13 cellular contexts compared by ENCODE assay signal in the genomic region with DNA sequence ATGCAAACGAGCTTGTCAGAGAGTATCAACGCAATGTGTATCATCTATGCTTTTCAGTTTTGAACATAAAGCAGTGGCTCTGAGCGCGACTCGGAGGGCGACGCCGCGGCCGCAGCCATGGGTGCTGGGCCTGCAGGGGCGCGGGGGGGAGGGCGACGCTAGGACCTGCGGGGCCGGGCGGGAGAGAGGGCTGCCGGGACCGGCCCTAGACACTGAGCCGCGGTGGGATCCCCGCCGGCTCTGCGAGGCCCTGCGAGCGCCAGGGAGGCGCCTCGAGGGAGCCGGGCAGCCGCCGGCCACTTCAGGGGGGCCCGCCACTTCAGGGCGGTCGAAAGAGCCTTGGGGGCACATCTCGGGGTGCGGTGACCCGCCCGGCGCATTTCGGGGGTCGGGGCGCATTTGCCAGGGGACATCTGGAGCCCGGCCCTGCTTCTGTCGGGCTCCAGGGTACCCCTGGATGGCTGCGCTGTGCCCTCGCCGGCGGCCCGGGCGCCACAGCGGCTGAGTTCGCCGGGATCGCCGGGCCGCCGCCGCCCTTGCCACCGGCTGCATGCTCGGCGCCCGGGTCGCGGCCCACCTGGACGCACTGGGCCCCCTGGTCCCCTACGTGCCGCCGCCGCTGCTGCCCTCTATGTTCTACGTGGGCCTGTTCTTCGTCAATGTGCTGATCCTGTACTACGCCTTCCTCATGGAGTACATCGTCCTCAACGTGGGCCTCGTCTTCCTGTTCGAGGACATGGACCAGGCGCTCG. TPM values are rescaled to one million over a fixed set of nuclear protein-coding genes. Genes with fewer than 3 reads are reported as not detected.
A peak's percentile ranks its signal among the peaks of the same experiment; 100 is the strongest.
DNase-seq lines count a peak whose midpoint lies in the region; ATAC-seq and TF ChIP-seq lines count a peak whose summit lies in the region.
"Not testable (repeated sequence)": the region's sequence is repeated elsewhere in the genome, so short reads cannot be mapped to it uniquely, and the experiment has no call there.
"Had no signal": no experiment of that assay in that cellular context is flagged by ENCODE, and none has a peak within 500 bp of the region (broad histone marks: within the 10 kb centered on the region; RNA-seq: fewer than 3 reads in every experiment).

No MANE protein-coding gene starts in this region.

- H3K27ac Mint-ChIP-seq in GM23338; activated T-helper 17 cell treated with anti-CD3 and anti-CD28 coated beads, Interleukin-2, amount 50 U/mL, for 72 hours; effector memory CD8-positive, alpha-beta T cell; stimulated activated memory B cell treated with anti-CD40 and anti-IgM and Interleukin-4, amounts not matched to agents 10 μg/mL and 1 μg/mL and 100 μg/mL, for 72 hours: not testable (repeated sequence)

- DNase-seq in GM23338 (ENCODE audit: low spot score) (peak; percentile 43), RWPE2 (ENCODE audit: low spot score) (peak; percentile 29), right cardiac atrium (peak; percentile 8 to 64 (median 64))
- DNase-seq in effector memory CD8-positive, alpha-beta T cell; lower lobe of right lung: not testable (repeated sequence)

- H3K36me3 ChIP-seq in GM23338 (ENCODE audit: insufficient read depth); RWPE2 (ENCODE audit: low read depth); lower lobe of right lung: not testable (repeated sequence)

- H2AFZ ChIP-seq in GM23338, result not testable (repeated sequence)

- peak overlapping the region; percentile 67; the same call in 1 of the 2 replicates for H3K4me2 ChIP-seq in GM23338

- H3K9me3 ChIP-seq in RWPE2 (ENCODE audit: severe bottlenecking); right cardiac atrium (ENCODE audit: control insufficient read depth, low read length); lower lobe of right lung: not testable (repeated sequence)

- not testable (repeated sequence) for H3K36me3 Mint-ChIP-seq in GM23338 (ENCODE audit: low read depth); activated T-helper 17 cell treated with anti-CD3 and anti-CD28 coated beads, Interleukin-2, amount 50 U/mL, for 72 hours (ENCODE audit: low read depth); effector memory CD8-positive, alpha-beta T cell (ENCODE audit: insufficient read depth); stimulated activated memory B cell treated with anti-CD40 and anti-IgM and Interleukin-4, amounts not matched to agents 10 μg/mL and 1 μg/mL and 100 μg/mL, for 72 hours

- H3K4me1 ChIP-seq in GM23338 (ENCODE audit: insufficient read depth); RWPE2 (ENCODE audit: insufficient read depth, poor library complexity, severe bottlenecking); right cardiac atrium (ENCODE audit: control insufficient read depth, insufficient read depth, low read length); lower lobe of right lung: not testable (repeated sequence)

- WGBS in right cardiac atrium, result 5% methylated on average over 43 of the region's 78 CpGs

- ATAC-seq in GM23338 (peak; percentile 84), RWPE2 (ENCODE audit: low read depth) (peak; percentile 53), right cardiac atrium (peak; percentile 82 to 89), lower lobe of right lung (peak; percentile 57 to 62)
- ATAC-seq in activated T-helper 17 cell treated with anti-CD3 and anti-CD28 coated beads, Interleukin-2, amount 50 U/mL, for 72 hours (replicated peaks), result peak; percentile 32
- ATAC-seq in effector memory CD8-positive, alpha-beta T cell (replicated peaks), result peak; percentile 26
- ATAC-seq in stimulated activated memory B cell treated with anti-CD40 and anti-IgM and Interleukin-4, amounts not matched to agents 10 μg/mL and 1 μg/mL and 100 μg/mL, for 72 hours, result peak; percentile 36

- not testable (repeated sequence) for H3K79me2 ChIP-seq in GM23338 (replicated peaks; ENCODE audit: insufficient read depth)

- not testable (repeated sequence) for H3K27ac ChIP-seq in GM23338 (ENCODE audit: low read depth); RWPE2 (ENCODE audit: poor library complexity, severe bottlenecking); right cardiac atrium (ENCODE audit: low read length); lower lobe of right lung

- not testable (repeated sequence) for H3K27me3 Mint-ChIP-seq in GM23338 (ENCODE audit: insufficient read depth, low read depth, poor library complexity)
- H3K27me3 Mint-ChIP-seq in activated T-helper 17 cell treated with anti-CD3 and anti-CD28 coated beads, Interleukin-2, amount 50 U/mL, for 72 hours, result peaks cover 32% of the 10 kb centered on the region
- H3K27me3 Mint-ChIP-seq in effector memory CD8-positive, alpha-beta T cell, result peaks cover 27 to 48% of the 10 kb centered on the region in 2 donors
- H3K27me3 Mint-ChIP-seq in stimulated activated memory B cell treated with anti-CD40 and anti-IgM and Interleukin-4, amounts not matched to agents 10 μg/mL and 1 μg/mL and 100 μg/mL, for 72 hours, result peaks cover 28% of the 10 kb centered on the region

- H3K4me3 Mint-ChIP-seq in GM23338, result peak overlapping the region; percentile 71
- H3K4me3 Mint-ChIP-seq in activated T-helper 17 cell treated with anti-CD3 and anti-CD28 coated beads, Interleukin-2, amount 50 U/mL, for 72 hours, result peak overlapping the region; percentile 41
- peak overlapping the region in 1 of 2 donors; percentile 27 for H3K4me3 Mint-ChIP-seq in effector memory CD8-positive, alpha-beta T cell
- not testable (repeated sequence) for H3K4me3 Mint-ChIP-seq in stimulated activated memory B cell treated with anti-CD40 and anti-IgM and Interleukin-4, amounts not matched to agents 10 μg/mL and 1 μg/mL and 100 μg/mL, for 72 hours

- H3K4me3 ChIP-seq in GM23338, result peak overlapping the region; percentile 46
- H3K4me3 ChIP-seq in RWPE2 (ENCODE audit: severe bottlenecking), result not testable (repeated sequence)
- peak overlapping the region; percentile 21 for H3K4me3 ChIP-seq in right cardiac atrium (ENCODE audit: low read length)
- H3K4me3 ChIP-seq in lower lobe of right lung, result peak overlapping the region; percentile 25

- not testable (repeated sequence) for TF ChIP-seq CTCF in GM23338 (conservative IDR thresholded peaks at IDR 0.05; ENCODE audit: low read depth in 2 of 2); RWPE2 (IDR thresholded peaks at IDR 0.05; ENCODE audit: poor library complexity, severe bottlenecking); lower lobe of right lung (IDR thresholded peaks at IDR 0.05)

- not testable (repeated sequence) for H3K9me3 Mint-ChIP-seq in GM23338; activated T-helper 17 cell treated with anti-CD3 and anti-CD28 coated beads, Interleukin-2, amount 50 U/mL, for 72 hours; effector memory CD8-positive, alpha-beta T cell; stimulated activated memory B cell treated with anti-CD40 and anti-IgM and Interleukin-4, amounts not matched to agents 10 μg/mL and 1 μg/mL and 100 μg/mL, for 72 hours

- intact Hi-C loops in right cardiac atrium (cut with DNase I); lower lobe of right lung (cut with DNase I): not testable (repeated sequence)

- not testable (repeated sequence) for H4K20me1 ChIP-seq in GM23338 (replicated peaks; ENCODE audit: insufficient read depth)

- H3K9me2 ChIP-seq in GM23338 (ENCODE audit: insufficient read depth), result not testable (repeated sequence)

- not testable (repeated sequence) for H3K4me1 Mint-ChIP-seq in GM23338; activated T-helper 17 cell treated with anti-CD3 and anti-CD28 coated beads, Interleukin-2, amount 50 U/mL, for 72 hours; effector memory CD8-positive, alpha-beta T cell (ENCODE audit: low read depth in 2 of 2); stimulated activated memory B cell treated with anti-CD40 and anti-IgM and Interleukin-4, amounts not matched to agents 10 μg/mL and 1 μg/mL and 100 μg/mL, for 72 hours

- peaks cover 16% of the 10 kb centered on the region for H3K27me3 ChIP-seq in GM23338 (ENCODE audit: insufficient read depth)
- H3K27me3 ChIP-seq in RWPE2 (ENCODE audit: insufficient read depth, poor library complexity, severe bottlenecking), result peaks cover 54% of the 10 kb centered on the region
- not testable (repeated sequence) for H3K27me3 ChIP-seq in right cardiac atrium (ENCODE audit: control insufficient read depth, insufficient read depth); lower lobe of right lung (ENCODE audit: low read depth)

- not testable (repeated sequence) for H3F3A ChIP-seq in GM23338 (replicated peaks; ENCODE audit: low read depth)

RNA-seq across cellular contexts. Expression of gene GOLGA6L7, which starts 59.6 kb away (rescaled TPM):
- total RNA-seq in GM23338 (2014; rRNA removed; shearing (Covaris generic)), result not detected in 2 replicates
- 0.23 and 0.47 TPM in 2 replicates for polyA plus RNA-seq in GM23338 (2016; fragmentation: Nextera tagmentation; extraction: Ambion mirVana)
- total RNA-seq in activated T-helper 17 cell treated with anti-CD3 and anti-CD28 coated beads, Interleukin-2, amount 50 U/mL, for 72 hours, result not detected
- total RNA-seq in right cardiac atrium, result not detected
- polyA plus RNA-seq in right cardiac atrium, result not detected
- not detected for total RNA-seq in lower lobe of right lung
- total RNA-seq: activated naive CD4-positive, alpha-beta T cell treated with anti-CD3 and anti-CD28 coated beads, Interleukin-2, amount 50 U/mL, for 72 hours; Calu3; HFFc6; T-helper 1 cell treated with Interleukin-12 subunit alpha and Interleukin-12 subunit beta and Interleukin-4 antibody, amounts not matched to agents 30 ng/mL and 1 ng/mL, for 36 hours; temporal lobe had no signal
- polyA plus RNA-seq: esophagus had no signal

Comparison
In these comparisons a context has a peak if more than half of its experiments do, and no peak if none do; other contexts are left out.
1. ATAC-seq: peak in every context shown above with its lines; median percentile 86 in right cardiac atrium; 84 in GM23338; 60 in lower lobe of right lung; 53 in RWPE2; 36 in stimulated activated memory B cell treated with anti-CD40 and anti-IgM and Interleukin-4, amounts not matched to agents 10 μg/mL and 1 μg/mL and 100 μg/mL, for 72 hours; 32 in activated T-helper 17 cell treated with anti-CD3 and anti-CD28 coated beads, Interleukin-2, amount 50 U/mL, for 72 hours; 26 in effector memory CD8-positive, alpha-beta T cell.